ENCODE assay signal across 11 cellular contexts in genomic region chr10:31467791-31468535, GRCh38.
A peak's percentile ranks its signal among the peaks of the same experiment; 100 is the strongest.
DNase-seq lines count a peak whose midpoint lies in the region; ATAC-seq, FAIRE-seq and TF ChIP-seq lines count a peak whose summit lies in the region.
"Had no signal": no experiment of that assay in that cellular context is flagged by ENCODE, and none has a peak within 500 bp of the region (broad histone marks: within the 10 kb centered on the region; RNA-seq: fewer than 3 reads in every experiment).

No MANE protein-coding gene starts in this region.

- WGBS in liver, result 88% methylated on average over 4 of the region's 4 CpGs

- no peak overlapping the region for H3K27ac ChIP-seq in CD8-positive, alpha-beta T cell (ENCODE audit: low read depth, low read length)
- H3K27ac ChIP-seq in liver (ENCODE audit: low read depth in 1 of 2, low read length in 2 of 2), result no peak overlapping the region
- H3K27ac ChIP-seq: neutrophil had no signal

- TF ChIP-seq RAD21 in liver (IDR thresholded peaks at IDR 0.05), result peak; percentile 80 to 93

- POLR2A ChIA-PET in CD8-positive, alpha-beta T cell (lab: Charles Lee), result interaction anchor here (1.1 kb wide), 1 partner anchor 12 kb away, joined by 3 read pairs; no protein-coding TSS in a partner anchor

- intact Hi-C loops in CD8-positive, alpha-beta T cell (cut with DNase I, micrococcal nuclease), result no loop called here

- no peaks in the 10 kb centered on the region for H3K4me1 Mint-ChIP-seq in CD8-positive, alpha-beta T cell (ENCODE audit: low read depth)

- H3K4me3 Mint-ChIP-seq in CD8-positive, alpha-beta T cell, result no peak overlapping the region
- H3K4me3 Mint-ChIP-seq: activated naive CD4-positive, alpha-beta T cell treated with anti-CD3 and anti-CD28 coated beads, Interleukin-2, amount 50 U/mL, for 24 hours had no signal

- peak; percentile 75 for FAIRE-seq in bronchial epithelial cell (lab: Jason Lieb, UNC)

- no peak overlapping the region for H3K4me3 ChIP-seq in CD8-positive, alpha-beta T cell (ENCODE audit: low read depth, low read length)
- no peak overlapping the region for H3K4me3 ChIP-seq in bronchial epithelial cell (ENCODE audit: low read depth, low read length)
- H3K4me3 ChIP-seq in liver (ENCODE audit: low read depth in 1 of 3, low read length in 3 of 3), result no peak overlapping the region

- H3K4me1 ChIP-seq in CD8-positive, alpha-beta T cell (ENCODE audit: insufficient read depth, low read length), result no peaks in the 10 kb centered on the region
- H3K4me1 ChIP-seq in liver (ENCODE audit: control insufficient read depth in 4 of 4, insufficient read depth in 4 of 4, low read length in 3 of 4), result peaks cover 0 to 3% (median 3%) of the 10 kb centered on the region in 4 donors

- peak in 1 of 7 experiments; percentile 14 for DNase-seq in CD8-positive, alpha-beta T cell
- DNase-seq in HT1080 (ENCODE audit: low read depth) (peak; percentile 4), bronchial epithelial cell (ENCODE audit: low read depth) (peak; percentile 68), NCI-H510A (lab: John Stamatoyannopoulos, UW) (no peak), NOMO-1 treated with dmso at 0.1 percent for 144 hours (lab: John Stamatoyannopoulos, UW; ENCODE audit: unreplicated experiment) (no peak), DMS153 treated with DMSO at 0.1 percent for 48 hours (lab: John Stamatoyannopoulos, UW; ENCODE audit: unreplicated experiment) (no peak)
- DNase-seq: NCI-H2029 had no signal

- H3K36me3 ChIP-seq in CD8-positive, alpha-beta T cell (ENCODE audit: insufficient read depth, low read length), result peaks cover 24% of the 10 kb centered on the region
- no peaks in the 10 kb centered on the region for H3K36me3 ChIP-seq in bronchial epithelial cell (ENCODE audit: control insufficient read depth, insufficient read depth, low read length)
- peaks cover 0 to 11% (median 8%) of the 10 kb centered on the region in 4 donors for H3K36me3 ChIP-seq in liver (ENCODE audit: control insufficient read depth in 4 of 4, insufficient read depth in 3 of 4, low read depth in 1 of 4, low read length in 3 of 4)

- no peaks in the 10 kb centered on the region for H3K27me3 ChIP-seq in CD8-positive, alpha-beta T cell (ENCODE audit: insufficient read depth, low read length)
- no peaks in the 10 kb centered on the region for H3K27me3 ChIP-seq in bronchial epithelial cell (ENCODE audit: control insufficient read depth, insufficient read depth, low read length)
- H3K27me3 ChIP-seq in liver (ENCODE audit: control insufficient read depth in 4 of 4, insufficient read depth in 4 of 4, low read length in 3 of 4), result no peaks in the 10 kb centered on the region
- H3K27me3 ChIP-seq: neutrophil had no signal

- no peak overlapping the region for H3K27ac Mint-ChIP-seq in CD8-positive, alpha-beta T cell
- H3K27ac Mint-ChIP-seq: activated naive CD4-positive, alpha-beta T cell treated with anti-CD3 and anti-CD28 coated beads, Interleukin-2, amount 50 U/mL, for 24 hours had no signal

- ATAC-seq in CD8-positive, alpha-beta T cell, result peak; percentile 57
- ATAC-seq in GM21367 (IDR thresholded peaks at IDR 0.05; ENCODE audit: unreplicated experiment), result no peak

- CTCF ChIA-PET in CD8-positive, alpha-beta T cell (lab: Charles Lee), result no interaction called here

- H3K27me3 Mint-ChIP-seq in CD8-positive, alpha-beta T cell (ENCODE audit: low read depth), result no peaks in the 10 kb centered on the region
- H3K27me3 Mint-ChIP-seq: activated naive CD4-positive, alpha-beta T cell treated with anti-CD3 and anti-CD28 coated beads, Interleukin-2, amount 50 U/mL, for 24 hours had no signal

- no peak for TF ChIP-seq CTCF in CD8-positive, alpha-beta T cell (IDR thresholded peaks at IDR 0.05)
- TF ChIP-seq CTCF in bronchial epithelial cell (IDR thresholded peaks at IDR 0.05; ENCODE audit: insufficient read depth, low read length, severe bottlenecking), result peak; percentile 97
- peak; percentile 73 for TF ChIP-seq CTCF in liver (IDR thresholded peaks at IDR 0.05; ENCODE audit: low read depth, low read length, missing input control)

- peaks cover 8% of the 10 kb centered on the region for H3K9me3 ChIP-seq in CD8-positive, alpha-beta T cell (ENCODE audit: low read length)
- peaks cover 0 to 6% (median 2%) of the 10 kb centered on the region in 4 donors for H3K9me3 ChIP-seq in liver (ENCODE audit: control insufficient read depth in 4 of 4, low read length in 3 of 4)

- H3K9ac ChIP-seq in liver (ENCODE audit: low read depth in 1 of 2, low read length in 2 of 2), result no peak overlapping the region

- H3K9me3 Mint-ChIP-seq in CD8-positive, alpha-beta T cell, result peaks cover 21% of the 10 kb centered on the region

- peaks cover 57% of the 10 kb centered on the region for H3K36me3 Mint-ChIP-seq in CD8-positive, alpha-beta T cell

TF ChIP-seq in liver, 16 proteins besides CTCF, POLR2A, EP300 and RAD21:
- TF ChIP-seq RXRA (IDR thresholded peaks at IDR 0.05) (peak in 1 of 2 donors; percentile 35), YY1 (IDR thresholded peaks at IDR 0.05) (no peak)

Comparison
In these comparisons a context has a peak if more than half of its experiments do, and no peak if none do; other contexts are left out.
1. DNase-seq: peak in HT1080 (single experiment) and bronchial epithelial cell (single experiment); none in NCI-H510A (single experiment), NOMO-1 treated with dmso at 0.1 percent for 144 hours (single experiment) and DMS153 treated with DMSO at 0.1 percent for 48 hours (single experiment).